ENCODE assay signal across 1 cellular context in the genomic region with DNA sequence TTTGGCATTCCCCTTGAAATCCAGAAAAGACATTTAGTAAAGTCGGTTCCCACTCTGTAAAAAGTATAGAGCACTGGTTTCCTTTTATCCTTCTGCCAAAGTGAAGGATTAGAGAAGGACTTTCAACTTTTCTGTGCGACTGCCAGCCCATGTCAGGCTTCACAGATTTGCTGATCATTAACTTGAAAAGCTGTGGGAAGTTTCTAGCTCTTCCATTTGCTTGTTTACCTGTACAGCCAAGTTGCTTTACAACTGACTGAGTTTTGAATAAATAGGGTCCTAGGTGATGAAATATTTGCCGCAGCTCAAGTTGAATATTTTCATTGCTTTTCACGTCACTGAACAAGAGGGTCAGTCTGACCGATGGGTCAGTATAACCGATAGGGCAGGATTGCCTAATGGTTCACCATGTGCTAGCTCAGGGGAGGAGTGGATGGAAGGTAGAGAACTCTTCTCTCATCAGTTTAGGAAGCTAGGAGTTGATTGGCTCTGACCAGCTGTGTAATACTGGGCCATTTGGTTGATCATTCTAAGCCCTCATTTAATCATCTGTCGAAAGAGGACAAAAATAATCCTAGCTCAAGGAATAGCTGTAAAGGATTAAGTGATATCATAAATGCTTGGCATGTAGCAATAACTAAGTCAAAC.
A peak's percentile ranks its signal among the peaks of the same experiment; 100 is the strongest.
TF ChIP-seq lines count a peak whose summit lies in the region.

No MANE protein-coding gene starts in this region.

TF ChIP-seq in HepG2, 621 proteins besides CTCF, POLR2A, EP300 and RAD21 (continued from another document and continues in another):
- TF ChIP-seq, protein P1, sequence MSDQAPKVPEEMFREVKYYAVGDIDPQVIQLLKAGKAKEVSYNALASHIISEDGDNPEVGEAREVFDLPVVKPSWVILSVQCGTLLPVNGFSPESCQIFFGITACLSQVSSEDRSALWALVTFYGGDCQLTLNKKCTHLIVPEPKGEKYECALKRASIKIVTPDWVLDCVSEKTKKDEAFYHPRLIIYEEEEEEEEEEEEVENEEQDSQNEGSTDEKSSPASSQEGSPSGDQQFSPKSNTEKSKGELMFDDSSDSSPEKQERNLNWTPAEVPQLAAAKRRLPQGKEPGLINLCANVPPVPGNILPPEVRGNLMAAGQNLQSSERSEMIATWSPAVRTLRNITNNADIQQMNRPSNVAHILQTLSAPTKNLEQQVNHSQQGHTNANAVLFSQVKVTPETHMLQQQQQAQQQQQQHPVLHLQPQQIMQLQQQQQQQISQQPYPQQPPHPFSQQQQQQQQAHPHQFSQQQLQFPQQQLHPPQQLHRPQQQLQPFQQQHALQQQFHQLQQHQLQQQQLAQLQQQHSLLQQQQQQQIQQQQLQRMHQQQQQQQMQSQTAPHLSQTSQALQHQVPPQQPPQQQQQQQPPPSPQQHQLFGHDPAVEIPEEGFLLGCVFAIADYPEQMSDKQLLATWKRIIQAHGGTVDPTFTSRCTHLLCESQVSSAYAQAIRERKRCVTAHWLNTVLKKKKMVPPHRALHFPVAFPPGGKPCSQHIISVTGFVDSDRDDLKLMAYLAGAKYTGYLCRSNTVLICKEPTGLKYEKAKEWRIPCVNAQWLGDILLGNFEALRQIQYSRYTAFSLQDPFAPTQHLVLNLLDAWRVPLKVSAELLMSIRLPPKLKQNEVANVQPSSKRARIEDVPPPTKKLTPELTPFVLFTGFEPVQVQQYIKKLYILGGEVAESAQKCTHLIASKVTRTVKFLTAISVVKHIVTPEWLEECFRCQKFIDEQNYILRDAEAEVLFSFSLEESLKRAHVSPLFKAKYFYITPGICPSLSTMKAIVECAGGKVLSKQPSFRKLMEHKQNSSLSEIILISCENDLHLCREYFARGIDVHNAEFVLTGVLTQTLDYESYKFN (CRISPR knock-in tag; conservative IDR thresholded peaks at IDR 0.05), result peak; percentile 98
- TF ChIP-seq MLLT10 (CRISPR knock-in tag; IDR thresholded peaks at IDR 0.05), result no peak
- TF ChIP-seq, protein P2, sequence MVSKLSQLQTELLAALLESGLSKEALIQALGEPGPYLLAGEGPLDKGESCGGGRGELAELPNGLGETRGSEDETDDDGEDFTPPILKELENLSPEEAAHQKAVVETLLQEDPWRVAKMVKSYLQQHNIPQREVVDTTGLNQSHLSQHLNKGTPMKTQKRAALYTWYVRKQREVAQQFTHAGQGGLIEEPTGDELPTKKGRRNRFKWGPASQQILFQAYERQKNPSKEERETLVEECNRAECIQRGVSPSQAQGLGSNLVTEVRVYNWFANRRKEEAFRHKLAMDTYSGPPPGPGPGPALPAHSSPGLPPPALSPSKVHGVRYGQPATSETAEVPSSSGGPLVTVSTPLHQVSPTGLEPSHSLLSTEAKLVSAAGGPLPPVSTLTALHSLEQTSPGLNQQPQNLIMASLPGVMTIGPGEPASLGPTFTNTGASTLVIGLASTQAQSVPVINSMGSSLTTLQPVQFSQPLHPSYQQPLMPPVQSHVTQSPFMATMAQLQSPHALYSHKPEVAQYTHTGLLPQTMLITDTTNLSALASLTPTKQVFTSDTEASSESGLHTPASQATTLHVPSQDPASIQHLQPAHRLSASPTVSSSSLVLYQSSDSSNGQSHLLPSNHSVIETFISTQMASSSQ (IDR thresholded peaks at IDR 0.05; ENCODE audit: low read depth), result peak; percentile 95
- TF ChIP-seq, protein P2 (CRISPR knock-in tag; IDR thresholded peaks at IDR 0.05; ENCODE audit: borderline replicate concordance), result peak; percentile 97
- TF ChIP-seq HOXA5 (CRISPR knock-in tag; IDR thresholded peaks at IDR 0.05), result peak; percentile 40; the same call in 1 of the 2 replicates
- TF ChIP-seq SNAPC2 (CRISPR knock-in tag; IDR thresholded peaks at IDR 0.05), result no peak
- TF ChIP-seq, protein P3, sequence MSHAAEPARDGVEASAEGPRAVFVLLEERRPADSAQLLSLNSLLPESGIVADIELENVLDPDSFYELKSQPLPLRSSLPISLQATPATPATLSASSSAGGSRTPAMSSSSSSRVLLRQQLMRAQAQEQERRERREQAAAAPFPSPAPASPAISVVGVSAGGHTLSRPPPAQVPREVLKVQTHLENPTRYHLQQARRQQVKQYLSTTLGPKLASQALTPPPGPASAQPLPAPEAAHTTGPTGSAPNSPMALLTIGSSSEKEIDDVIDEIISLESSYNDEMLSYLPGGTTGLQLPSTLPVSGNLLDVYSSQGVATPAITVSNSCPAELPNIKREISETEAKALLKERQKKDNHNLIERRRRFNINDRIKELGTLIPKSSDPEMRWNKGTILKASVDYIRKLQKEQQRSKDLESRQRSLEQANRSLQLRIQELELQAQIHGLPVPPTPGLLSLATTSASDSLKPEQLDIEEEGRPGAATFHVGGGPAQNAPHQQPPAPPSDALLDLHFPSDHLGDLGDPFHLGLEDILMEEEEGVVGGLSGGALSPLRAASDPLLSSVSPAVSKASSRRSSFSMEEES (CRISPR knock-in tag; IDR thresholded peaks at IDR 0.05), result peak; percentile 77; the same call in 1 of the 2 replicates
- TF ChIP-seq EEA1 (CRISPR knock-in tag; IDR thresholded peaks at IDR 0.05; ENCODE audit: borderline replicate concordance), result no peak
- TF ChIP-seq DPF2 (CRISPR knock-in tag; IDR thresholded peaks at IDR 0.05; ENCODE audit: borderline replicate concordance, low read depth), result peak; percentile 88
- no peak for TF ChIP-seq SRSF9 (IDR thresholded peaks at IDR 0.05; ENCODE audit: borderline replicate concordance, insufficient read depth, low read depth, low read length, poor library complexity, severe bottlenecking)
- no peak for TF ChIP-seq BCL3 (CRISPR knock-in tag; IDR thresholded peaks at IDR 0.05)
- TF ChIP-seq ZNF468 (CRISPR knock-in tag; IDR thresholded peaks at IDR 0.05), result no peak
- peak; percentile 79; the same call in 1 of the 2 replicates for TF ChIP-seq TBX2 (CRISPR knock-in tag; IDR thresholded peaks at IDR 0.05; ENCODE audit: borderline replicate concordance)
- peak; percentile 19; the same call in 1 of the 2 replicates for TF ChIP-seq GABPB1 (CRISPR knock-in tag; IDR thresholded peaks at IDR 0.05)
- TF ChIP-seq ZNF790 (CRISPR knock-in tag; IDR thresholded peaks at IDR 0.05; ENCODE audit: borderline replicate concordance), result peak; percentile 58; the same call in 1 of the 2 replicates
- TF ChIP-seq BRD4 (CRISPR knock-in tag; IDR thresholded peaks at IDR 0.05), result no peak
- no peak for TF ChIP-seq TRAFD1 (CRISPR knock-in tag; IDR thresholded peaks at IDR 0.05; ENCODE audit: borderline replicate concordance)
- TF ChIP-seq KDM2A (CRISPR knock-in tag; IDR thresholded peaks at IDR 0.05; ENCODE audit: borderline replicate concordance, low read depth), result no peak
- peak; percentile 88 for TF ChIP-seq NCOA2 (CRISPR knock-in tag; IDR thresholded peaks at IDR 0.05)
- TF ChIP-seq XBP1 (CRISPR knock-in tag; IDR thresholded peaks at IDR 0.05), result no peak
- no peak for TF ChIP-seq ZNF564 (CRISPR knock-in tag; IDR thresholded peaks at IDR 0.05)
- TF ChIP-seq ZNF317 (CRISPR knock-in tag; IDR thresholded peaks at IDR 0.05), result peak; percentile 68; the same call in 1 of the 2 replicates
- TF ChIP-seq REXO4 (CRISPR knock-in tag; IDR thresholded peaks at IDR 0.05; ENCODE audit: borderline replicate concordance), result no peak
- no peak for TF ChIP-seq ZNF615 (CRISPR knock-in tag; IDR thresholded peaks at IDR 0.05; ENCODE audit: borderline replicate concordance)
- no peak for TF ChIP-seq KDM5A (IDR thresholded peaks at IDR 0.05; ENCODE audit: borderline replicate concordance, low read length)
- peak; percentile 88 for TF ChIP-seq SMYD3 (CRISPR knock-in tag; IDR thresholded peaks at IDR 0.05)
- 0 out of 2 replicates have a peak, but pooled peaks have one; percentile 44 for TF ChIP-seq ATF7-NPFF (CRISPR knock-in tag; IDR thresholded peaks at IDR 0.05; ENCODE audit: low read depth)
- peak; percentile 67; the same call in 1 of the 2 replicates for TF ChIP-seq ZNF142 (CRISPR knock-in tag; IDR thresholded peaks at IDR 0.05)
- TF ChIP-seq MAFF (IDR thresholded peaks at IDR 0.05; ENCODE audit: low read depth, low read length), result no peak; the same call in 1 of the 2 replicates
- 0 out of 2 replicates have a peak, but pooled peaks have one; percentile 26 for TF ChIP-seq ARNT2 (CRISPR knock-in tag; IDR thresholded peaks at IDR 0.05; ENCODE audit: low read depth)
- no peak for TF ChIP-seq ZBTB49 (CRISPR knock-in tag; IDR thresholded peaks at IDR 0.05; ENCODE audit: borderline replicate concordance)
- TF ChIP-seq SMAD3 (CRISPR knock-in tag; IDR thresholded peaks at IDR 0.05), result peak; percentile 86; the same call in 1 of the 2 replicates
- 0 out of 2 replicates have a peak, but pooled peaks have one; percentile 68 for TF ChIP-seq ZNF878 (CRISPR knock-in tag; IDR thresholded peaks at IDR 0.05)
- peak; percentile 85; the same call in 1 of the 2 replicates for TF ChIP-seq ELF3 (CRISPR knock-in tag; IDR thresholded peaks at IDR 0.05)
